In the genomic region with DNA sequence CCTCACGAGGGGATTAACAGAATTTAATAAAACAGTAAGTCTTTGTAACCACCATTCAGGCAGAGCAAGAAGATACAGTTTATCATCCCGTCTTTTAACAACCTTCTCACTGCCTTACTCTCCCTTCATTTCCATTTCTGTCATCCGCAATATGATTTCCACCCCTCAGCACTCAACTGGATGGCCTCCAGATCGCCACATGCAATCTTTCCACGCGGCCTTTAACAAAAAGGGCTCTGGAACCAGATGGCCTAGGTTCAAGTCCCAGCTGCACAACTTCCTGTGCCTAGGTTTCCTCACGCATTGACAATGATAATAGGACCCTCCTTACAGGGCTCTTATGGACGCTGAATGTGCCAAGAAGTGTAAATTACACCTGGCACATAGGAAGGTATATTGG, we compare ENCODE assay signal across 22 cellular contexts.
A peak's percentile ranks its signal among the peaks of the same experiment; 100 is the strongest.
DNase-seq lines count a peak whose midpoint lies in the region; ATAC-seq and TF ChIP-seq lines count a peak whose summit lies in the region.
"Had no signal": no experiment of that assay in that cellular context is flagged by ENCODE, and none has a peak within 500 bp of the region (broad histone marks: within the 10 kb centered on the region; RNA-seq: fewer than 3 reads in every experiment).

No MANE protein-coding gene starts in this region.

- H3K4me1 ChIP-seq in muscle layer of duodenum (ENCODE audit: control insufficient read depth in 1 of 2, insufficient read depth in 2 of 2, low read length in 2 of 2) = peaks cover 0 to 21% of the 10 kb centered on the region in 2 donors
- H3K4me1 ChIP-seq in vagina = peaks cover 54% of the 10 kb centered on the region
- H3K4me1 ChIP-seq: psoas muscle had no signal

- peak; percentile 24 for ATAC-seq in Right ventricle myocardium superior (ENCODE audit: poor library complexity)
- no peak for ATAC-seq in HG03159 (IDR thresholded peaks at IDR 0.05; ENCODE audit: unreplicated experiment)
- ATAC-seq: psoas muscle had no signal

- CTCF ChIA-PET in RWPE1 (lab: Yijun Ruan, JAX) = no interaction called here

- H3K9me3 ChIP-seq in muscle layer of duodenum (ENCODE audit: control insufficient read depth in 1 of 2, low read length in 2 of 2) = peaks cover 4 to 5% of the 10 kb centered on the region in 2 donors
- H3K9me3 ChIP-seq in vagina = no peaks in the 10 kb centered on the region
- H3K9me3 ChIP-seq: psoas muscle had no signal

- TF ChIP-seq CTCF in RWPE1 (conservative IDR thresholded peaks at IDR 0.05; ENCODE audit: low read depth) (no peak), vagina (IDR thresholded peaks at IDR 0.05) (no peak)

- H3K36me3 ChIP-seq in muscle layer of duodenum (ENCODE audit: control insufficient read depth in 1 of 2, insufficient read depth in 2 of 2, low read length in 2 of 2) = no peaks in the 10 kb centered on the region
- H3K36me3 ChIP-seq in vagina = no peaks in the 10 kb centered on the region
- H3K36me3 ChIP-seq: upper lobe of left lung, WERI-Rb-1 had no signal

- no peaks in the 10 kb centered on the region for H3K27me3 ChIP-seq in muscle layer of duodenum (ENCODE audit: low read depth, low read length)
- no peaks in the 10 kb centered on the region for H3K27me3 ChIP-seq in vagina
- H3K27me3 ChIP-seq: upper lobe of left lung had no signal

- POLR2A ChIA-PET in RWPE1 (lab: Yijun Ruan, JAX; ENCODE audit: low non-redundant PET) = no interaction called here

- intact Hi-C loops in Right ventricle myocardium superior (cut with DNase I) = no loop called here
- intact Hi-C loops in vagina (cut with DNase I) = no loop called here

- no peak overlapping the region for H3K4me3 ChIP-seq in muscle layer of duodenum (ENCODE audit: low read depth in 1 of 2, low read length in 2 of 2)
- H3K4me3 ChIP-seq in vagina = no peak overlapping the region
- H3K4me3 ChIP-seq: psoas muscle, skin epidermis, upper lobe of left lung had no signal

- DNase-seq in RWPE1 (ENCODE audit: low spot score) (no peak), Right ventricle myocardium superior (peak; percentile 63), vagina (ENCODE audit: extremely low spot score in 2 of 2) (peak in 1 of 2 donors; percentile 86), A172 (ENCODE audit: low spot score) (no peak), SW480 (ENCODE audit: low spot score) (no peak)
- DNase-seq: activated CD4-positive, alpha-beta T cell treated with anti-CD3 and anti-CD28 coated beads, Interleukin-2, amount 10 ng/mL, durations not matched to agents 24 days and 14 days; activated gamma-delta T cell treated with Interleukin-2 at 50 U/mL for 16 hours; activated T-cell treated with anti-CD3 and anti-CD28 coated beads, Interleukin-2, amount 50 U/mL, for 24 hours; caudate nucleus; CD8-positive, alpha-beta memory T cell; DMS153; mammary epithelial cell; NCI-H2171; NCI-H510A treated with DMSO at 0.1 percent for 48 hours; SIG-M5; stimulated activated CD4-positive, alpha-beta T cell treated with anti-CD3 and anti-CD28 coated beads, Interleukin-2, amount 100 ng/mL, for 24 hours; upper lobe of left lung; WERI-Rb-1 had no signal

- no peak for TF ChIP-seq POLR2A in vagina (IDR thresholded peaks at IDR 0.05)

- peak overlapping the region; percentile 71 for H3K27ac ChIP-seq in RWPE1
- peak overlapping the region; percentile 11 for H3K27ac ChIP-seq in muscle layer of duodenum (ENCODE audit: low read length)
- peak overlapping the region; percentile 42 for H3K27ac ChIP-seq in vagina
- H3K27ac ChIP-seq: psoas muscle, WERI-Rb-1 had no signal

Comparison
In these comparisons a context has a peak if more than half of its experiments do, and no peak if none do; other contexts are left out.
1. H3K27ac ChIP-seq: peak in every context shown above with its lines; median percentile 71 in RWPE1; 42 in vagina; 11 in muscle layer of duodenum.